Comparison of ENCODE assay signal across 9 cellular contexts in genomic region chrX:38505583-38505982, GRCh38. TPM values are rescaled to one million over a fixed set of nuclear protein-coding genes. Genes with fewer than 3 reads are reported as not detected.
"Had no signal": no experiment of that assay in that cellular context is flagged by ENCODE, and none has a peak within 500 bp of the region (broad histone marks: within the 10 kb centered on the region; RNA-seq: fewer than 3 reads in every experiment).

No MANE protein-coding gene starts in this region.

- H3K4me2 ChIP-seq: GM23338 had no signal

- DNase-seq: H7, HFFc6, KBM-7 had no signal

- H3K27ac ChIP-seq: HL-60 had no signal

- H3K9me3 ChIP-seq: HAP-1 had no signal

- FAIRE-seq: HepG2 had no signal

- H2AFZ ChIP-seq: GM23338 had no signal

- H3K4me1 ChIP-seq: HAP-1 had no signal

- ATAC-seq: GM23338, HCT116, HepG2 had no signal

- H3K36me3 ChIP-seq: HAP-1 had no signal

- H3K4me3 ChIP-seq: GM23338, HAP-1 had no signal

RNA-seq across cellular contexts. Expression of gene TSPAN7, which starts 55.8 kb away (rescaled TPM):
- total RNA-seq: HFFc6 had no signal
- polyA plus RNA-seq: IgD-negative memory B cell had no signal
